Comparison of ENCODE assay signal across 1 cellular context in the genomic region with DNA sequence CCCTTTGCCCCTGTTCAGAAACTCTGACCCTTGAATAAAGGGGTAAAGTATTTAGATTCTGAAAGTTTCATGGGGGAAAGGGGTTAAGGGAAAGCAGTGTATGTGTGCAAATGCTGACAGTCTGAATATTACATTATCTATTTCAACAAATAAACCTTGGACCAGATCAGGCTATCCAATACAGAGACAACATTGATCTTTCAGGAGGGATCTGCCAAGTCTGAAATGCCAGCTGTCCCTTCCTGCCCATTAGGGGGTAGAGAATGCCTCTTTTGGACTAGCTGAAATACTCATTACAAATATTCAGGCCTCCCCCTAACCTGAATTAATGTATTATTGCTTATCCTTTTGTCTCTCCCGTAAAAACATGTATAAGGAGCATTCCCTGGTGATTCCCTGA.
TF ChIP-seq lines count a peak whose summit lies in the region.

No MANE protein-coding gene starts in this region.

TF ChIP-seq in liver, 16 proteins besides CTCF, POLR2A, EP300 and RAD21 (continued from another document):
- TF ChIP-seq HNF4A (conservative IDR thresholded peaks at IDR 0.05) (peak; percentile 43 to 57), NR2F2 (IDR thresholded peaks at IDR 0.05) (no peak), TAF1 (conservative IDR thresholded peaks at IDR 0.05) (no peak), YY1 (IDR thresholded peaks at IDR 0.05) (no peak), EGR1 (IDR thresholded peaks at IDR 0.05; ENCODE audit: low read depth in 2 of 2) (no peak), JUND (IDR thresholded peaks at IDR 0.05) (no peak), FOXA1 (IDR thresholded peaks at IDR 0.05) (no peak), SP1 (IDR thresholded peaks at IDR 0.05) (peak; percentile 19), HNF4G (IDR thresholded peaks at IDR 0.05) (no peak), MAX (IDR thresholded peaks at IDR 0.05) (no peak)
- TF ChIP-seq, protein P1, sequence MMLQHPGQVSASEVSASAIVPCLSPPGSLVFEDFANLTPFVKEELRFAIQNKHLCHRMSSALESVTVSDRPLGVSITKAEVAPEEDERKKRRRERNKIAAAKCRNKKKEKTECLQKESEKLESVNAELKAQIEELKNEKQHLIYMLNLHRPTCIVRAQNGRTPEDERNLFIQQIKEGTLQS (IDR thresholded peaks at IDR 0.05) = no peak
